ENCODE assay signal across 8 cellular contexts in genomic region chr19:52735734-52736133, GRCh38. TPM values are rescaled to one million over a fixed set of nuclear protein-coding genes. Genes with fewer than 3 reads are reported as not detected.
DNase-seq lines count a peak whose midpoint lies in the region; ATAC-seq and TF ChIP-seq lines count a peak whose summit lies in the region.

No MANE protein-coding gene starts in this region.

- H3K9me3 ChIP-seq in lower lobe of right lung (no peaks in the 10 kb centered on the region), thoracic aorta (no peaks in the 10 kb centered on the region)

- H3K27me3 ChIP-seq in lower lobe of right lung (ENCODE audit: low read depth) (no peaks in the 10 kb centered on the region), thoracic aorta (replicated peaks; ENCODE audit: insufficient read depth) (no peaks in the 10 kb centered on the region)

- DNase-seq in C1 segment of cervical spinal cord (lab: John Stamatoyannopoulos, UW) (peak in 8 of 14 donors; percentile 4 to 56 (median 36)), NCI-H69 (lab: John Stamatoyannopoulos, UW) (peak; percentile 24), coronary artery (ENCODE audit: low spot score) (peak; percentile 77), lower lobe of right lung (peak; percentile 83), thoracic aorta (ENCODE audit: low spot score) (no peak)
- no peak for DNase-seq in stimulated activated CD4-positive, alpha-beta T cell treated with anti-CD3 and anti-CD28 coated beads, Interleukin-4, amount 100 ng/mL, for 4 hours
- DNase-seq in NK-92 treated with Interleukin-12 subunit alpha and Interleukin-12 subunit beta, amount 100 ng/mL, for 24 hours (lab: John Stamatoyannopoulos, UW), result no peak

- H3K36me3 ChIP-seq in lower lobe of right lung (no peaks in the 10 kb centered on the region), thoracic aorta (no peaks in the 10 kb centered on the region)

- intact Hi-C loops in lower lobe of right lung (cut with DNase I), result no loop called here

- H3K4me1 ChIP-seq in lower lobe of right lung (no peaks in the 10 kb centered on the region), thoracic aorta (ENCODE audit: control insufficient read depth in 1 of 2, low read depth in 2 of 2) (peaks cover 7 to 20% of the 10 kb centered on the region in 2 donors)

- TF ChIP-seq CTCF in coronary artery (IDR thresholded peaks at IDR 0.05) (no peak), lower lobe of right lung (IDR thresholded peaks at IDR 0.05) (no peak), thoracic aorta (IDR thresholded peaks at IDR 0.05) (no peak)

- H3K27ac ChIP-seq in coronary artery (peak overlapping the region; percentile 73 to 82), lower lobe of right lung (peak overlapping the region; percentile 95), thoracic aorta (peak overlapping the region; percentile 84 to 87)

- ATAC-seq in lower lobe of right lung (peak; percentile 65 to 85), thoracic aorta (ENCODE audit: insufficient number of reproducible peaks, low FRiP score, low read depth) (no peak), HG02970 (IDR thresholded peaks at IDR 0.05; ENCODE audit: low FRiP score, unreplicated experiment) (no peak)

- H3K4me3 ChIP-seq in coronary artery, result peak overlapping the region; percentile 87
- peak overlapping the region; percentile 85 for H3K4me3 ChIP-seq in lower lobe of right lung
- H3K4me3 ChIP-seq in thoracic aorta, result peak overlapping the region; percentile 78

RNA-seq across cellular contexts. Expression of gene ZNF611, which starts 0.9 kb away (rescaled TPM):
- 24.4 TPM for total RNA-seq in lower lobe of right lung
- total RNA-seq in thoracic aorta, result 10 to 100 TPM; 26.3 to 30.0 TPM

RNA-seq across cellular contexts. Expression of gene ZNF600, which starts 50.9 kb away (rescaled TPM):
- total RNA-seq in lower lobe of right lung, result 14.9 TPM
- total RNA-seq in thoracic aorta, result 10 to 100 TPM; 10.4 to 15.2 TPM

Comparison
In these comparisons a context has a peak if more than half of its experiments do, and no peak if none do; other contexts are left out.
1. DNase-seq: peak in C1 segment of cervical spinal cord (8 of 14), NCI-H69 (single experiment), coronary artery (single experiment) and lower lobe of right lung (single experiment); none in thoracic aorta (single experiment), stimulated activated CD4-positive, alpha-beta T cell treated with anti-CD3 and anti-CD28 coated beads, Interleukin-4, amount 100 ng/mL, for 4 hours (0 of 2) and NK-92 treated with Interleukin-12 subunit alpha and Interleukin-12 subunit beta, amount 100 ng/mL, for 24 hours (single experiment).
2. ATAC-seq: peak in lower lobe of right lung (2 of 2); none in thoracic aorta (single experiment) and HG02970 (single experiment).
3. Peak in every context shown above with its lines, with median percentiles within 50 percentile points of each other: H3K27ac ChIP-seq and H3K4me3 ChIP-seq.